1 cellular context compared by ENCODE assay signal in genomic region chr5:69466375-69466774, GRCh38. TPM values are rescaled to one million over a fixed set of nuclear protein-coding genes. Genes with fewer than 3 reads are reported as not detected.
"Had no signal": no experiment of that assay in that cellular context is flagged by ENCODE, and none has a peak within 500 bp of the region (broad histone marks: within the 10 kb centered on the region; RNA-seq: fewer than 3 reads in every experiment).

No MANE protein-coding gene starts in this region.

RNA-seq across cellular contexts. Expression of gene MARVELD2, which starts 51.5 kb away (rescaled TPM):
- total RNA-seq: SK-MEL-5 had no signal
